2 cellular contexts compared by ENCODE assay signal in the genomic region with DNA sequence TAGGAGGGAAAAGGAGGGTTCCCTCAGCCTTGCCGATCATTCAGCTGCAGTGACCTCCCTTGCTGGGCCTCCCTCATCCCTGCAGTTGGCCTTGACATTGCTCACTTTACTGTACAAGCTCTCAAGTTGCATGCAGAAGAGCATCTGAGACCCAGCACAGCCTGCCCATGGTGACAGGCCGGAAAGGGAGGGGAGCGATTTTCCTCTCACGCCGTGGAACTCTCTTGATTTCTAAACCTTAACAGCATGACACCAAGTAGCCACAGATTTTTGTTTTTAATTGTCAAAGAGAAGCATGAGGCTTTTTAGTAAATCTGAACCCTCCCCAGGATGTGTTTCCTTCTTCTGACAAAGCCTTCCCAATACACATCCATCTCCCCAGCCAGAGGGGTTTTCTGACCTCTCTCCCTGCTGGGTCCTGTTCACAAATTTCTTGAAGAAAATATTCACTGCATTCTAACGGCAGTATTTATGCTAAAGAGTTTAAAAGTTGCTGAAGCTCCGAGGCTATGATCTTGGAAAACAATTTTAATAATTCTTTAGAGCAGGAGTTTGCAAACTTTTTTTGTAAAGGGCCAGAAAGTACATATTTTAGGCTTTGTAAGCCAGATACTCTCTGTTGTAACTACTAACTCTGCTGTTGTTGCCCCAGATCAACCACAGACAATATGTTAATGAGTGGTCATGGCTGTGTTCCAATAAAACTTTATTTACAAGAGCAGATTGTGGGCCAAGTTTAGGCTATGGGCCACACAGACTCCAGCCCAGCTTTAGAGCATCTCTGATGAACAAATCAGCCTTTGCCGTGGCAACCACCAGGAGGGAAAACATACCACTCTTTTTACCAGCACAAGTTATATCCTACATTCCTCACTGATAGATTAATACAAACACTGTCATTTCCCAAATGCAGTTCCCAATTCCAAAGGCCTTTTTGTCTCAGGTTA.
TF ChIP-seq lines count a peak whose summit lies in the region.

No MANE protein-coding gene starts in this region.

TF ChIP-seq in SK-N-SH treated with all-trans-retinoic acid at 6 μM for 48 hours, 23 proteins besides CTCF, POLR2A, EP300 and RAD21 (continued from another document):
- TF ChIP-seq PATZ1 (CRISPR knock-in tag; IDR thresholded peaks at IDR 0.05; ENCODE audit: borderline replicate concordance) (no peak), ZNF70 (CRISPR knock-in tag; IDR thresholded peaks at IDR 0.05) (no peak), ZNF8 (CRISPR knock-in tag; IDR thresholded peaks at IDR 0.05) (no peak), ZC3H10 (CRISPR knock-in tag; IDR thresholded peaks at IDR 0.05) (no peak), ZFP30 (CRISPR knock-in tag; IDR thresholded peaks at IDR 0.05) (no peak)
- TF ChIP-seq, protein P1, sequence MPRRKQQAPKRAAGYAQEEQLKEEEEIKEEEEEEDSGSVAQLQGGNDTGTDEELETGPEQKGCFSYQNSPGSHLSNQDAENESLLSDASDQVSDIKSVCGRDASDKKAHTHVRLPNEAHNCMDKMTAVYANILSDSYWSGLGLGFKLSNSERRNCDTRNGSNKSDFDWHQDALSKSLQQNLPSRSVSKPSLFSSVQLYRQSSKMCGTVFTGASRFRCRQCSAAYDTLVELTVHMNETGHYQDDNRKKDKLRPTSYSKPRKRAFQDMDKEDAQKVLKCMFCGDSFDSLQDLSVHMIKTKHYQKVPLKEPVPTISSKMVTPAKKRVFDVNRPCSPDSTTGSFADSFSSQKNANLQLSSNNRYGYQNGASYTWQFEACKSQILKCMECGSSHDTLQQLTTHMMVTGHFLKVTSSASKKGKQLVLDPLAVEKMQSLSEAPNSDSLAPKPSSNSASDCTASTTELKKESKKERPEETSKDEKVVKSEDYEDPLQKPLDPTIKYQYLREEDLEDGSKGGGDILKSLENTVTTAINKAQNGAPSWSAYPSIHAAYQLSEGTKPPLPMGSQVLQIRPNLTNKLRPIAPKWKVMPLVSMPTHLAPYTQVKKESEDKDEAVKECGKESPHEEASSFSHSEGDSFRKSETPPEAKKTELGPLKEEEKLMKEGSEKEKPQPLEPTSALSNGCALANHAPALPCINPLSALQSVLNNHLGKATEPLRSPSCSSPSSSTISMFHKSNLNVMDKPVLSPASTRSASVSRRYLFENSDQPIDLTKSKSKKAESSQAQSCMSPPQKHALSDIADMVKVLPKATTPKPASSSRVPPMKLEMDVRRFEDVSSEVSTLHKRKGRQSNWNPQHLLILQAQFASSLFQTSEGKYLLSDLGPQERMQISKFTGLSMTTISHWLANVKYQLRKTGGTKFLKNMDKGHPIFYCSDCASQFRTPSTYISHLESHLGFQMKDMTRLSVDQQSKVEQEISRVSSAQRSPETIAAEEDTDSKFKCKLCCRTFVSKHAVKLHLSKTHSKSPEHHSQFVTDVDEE (CRISPR knock-in tag; IDR thresholded peaks at IDR 0.05): no peak
TF ChIP-seq in SK-N-SH treated with all-trans-retinoic acid at 6 μM for 48 hours: peak in this region for 0.

TF ChIP-seq in SK-N-SH, 30 proteins besides CTCF, POLR2A, EP300 and RAD21 (continued from another document):
- TF ChIP-seq ZBTB33 (IDR thresholded peaks at IDR 0.05; ENCODE audit: borderline replicate concordance, low read depth) (no peak), MXI1 (IDR thresholded peaks at IDR 0.05; ENCODE audit: low read depth, low read length) (no peak), GATA2 (CRISPR knock-in tag; IDR thresholded peaks at IDR 0.05) (no peak), POLR2AphosphoS5 (IDR thresholded peaks at IDR 0.05; ENCODE audit: low read depth, low read length) (no peak)
- TF ChIP-seq, protein P2, sequence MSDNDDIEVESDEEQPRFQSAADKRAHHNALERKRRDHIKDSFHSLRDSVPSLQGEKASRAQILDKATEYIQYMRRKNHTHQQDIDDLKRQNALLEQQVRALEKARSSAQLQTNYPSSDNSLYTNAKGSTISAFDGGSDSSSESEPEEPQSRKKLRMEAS (IDR thresholded peaks at IDR 0.05; ENCODE audit: low read depth): no peak
- TF ChIP-seq, protein P3, sequence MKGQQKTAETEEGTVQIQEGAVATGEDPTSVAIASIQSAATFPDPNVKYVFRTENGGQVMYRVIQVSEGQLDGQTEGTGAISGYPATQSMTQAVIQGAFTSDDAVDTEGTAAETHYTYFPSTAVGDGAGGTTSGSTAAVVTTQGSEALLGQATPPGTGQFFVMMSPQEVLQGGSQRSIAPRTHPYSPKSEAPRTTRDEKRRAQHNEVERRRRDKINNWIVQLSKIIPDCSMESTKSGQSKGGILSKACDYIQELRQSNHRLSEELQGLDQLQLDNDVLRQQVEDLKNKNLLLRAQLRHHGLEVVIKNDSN (IDR thresholded peaks at IDR 0.05; ENCODE audit: borderline replicate concordance, low read depth): no peak
TF ChIP-seq in SK-N-SH: peak in this region for 0.
